ENCODE assay signal across 10 cellular contexts in genomic region chr1:89271616-89272015, GRCh38. TPM values are rescaled to one million over a fixed set of nuclear protein-coding genes. Genes with fewer than 3 reads are reported as not detected.
DNase-seq lines count a peak whose midpoint lies in the region; ATAC-seq and TF ChIP-seq lines count a peak whose summit lies in the region.
"Had no signal": no experiment of that assay in that cellular context is flagged by ENCODE, and none has a peak within 500 bp of the region (broad histone marks: within the 10 kb centered on the region; RNA-seq: fewer than 3 reads in every experiment).

No MANE protein-coding gene starts in this region.

- peaks cover 70% of the 10 kb centered on the region for H3K4me1 ChIP-seq in DND-41 (ENCODE audit: insufficient read depth, low read length)
- peaks cover 6% of the 10 kb centered on the region for H3K4me1 ChIP-seq in mammary epithelial cell (ENCODE audit: insufficient read depth, low read length)

- peak overlapping the region in 2 of 6 donors; percentile 9 to 89 for H3K27ac Mint-ChIP-seq in naive B cell

- dilution Hi-C loops in mammary epithelial cell (cut with HindIII; ENCODE audit: low sequenced_read_pairs): no loop called here

- DNase-seq in DND-41: no peak
- peak; percentile 83 for DNase-seq in M059J (ENCODE audit: low read depth)
- DNase-seq in mammary epithelial cell: peak; percentile 73
- DNase-seq in naive B cell: no peak
- no peak for DNase-seq in NCI-H1417 treated with DMSO at 0.1 percent for 48 hours (lab: John Stamatoyannopoulos, UW)
- no peak for DNase-seq in HT-29 (ENCODE audit: low spot score)
- DNase-seq: stimulated activated CD8-positive, alpha-beta memory T cell treated with anti-CD3 and anti-CD28 coated beads, Interleukin-4, amount 100 ng/mL, for 48 hours had no signal

- H3K36me3 ChIP-seq in DND-41 (ENCODE audit: insufficient read depth, low read length) (peaks cover 45% of the 10 kb centered on the region), mammary epithelial cell (ENCODE audit: insufficient read depth, low read length) (no peaks in the 10 kb centered on the region)
- H3K36me3 ChIP-seq: cardiac muscle cell had no signal

- 0% methylated on average over 1 of the region's 1 CpG for WGBS in mammary epithelial cell (ENCODE audit: low coverage, missing lambda C conversion rate)

- H3K27ac ChIP-seq in DND-41 (ENCODE audit: low read length): peak overlapping the region; percentile 87
- no peak overlapping the region for H3K27ac ChIP-seq in mammary epithelial cell (ENCODE audit: insufficient read depth, low read depth, low read length)
- H3K27ac ChIP-seq: cardiac muscle cell had no signal

- CTCF ChIA-PET in mammary epithelial cell (lab: Charles Lee; ENCODE audit: low non-redundant PET): no interaction called here

- H4K20me1 ChIP-seq in DND-41 (ENCODE audit: insufficient read depth, low read length) (no peaks in the 10 kb centered on the region; the same call in 1 of the 2 replicates), mammary epithelial cell (ENCODE audit: insufficient read depth, low read length) (no peaks in the 10 kb centered on the region)

- H3K36me3 Mint-ChIP-seq in naive B cell: peaks cover 10 to 14% of the 10 kb centered on the region in 2 donors

- peaks cover 31 to 54% (median 33%) of the 10 kb centered on the region in 3 donors for H3K4me1 Mint-ChIP-seq in naive B cell

- intact Hi-C loops in mammary epithelial cell (cut with micrococcal nuclease): loop anchor here (10.0 kb wide), 1 partner anchor 83 kb away; no protein-coding TSS in a partner anchor

- ATAC-seq in DND-41 (ENCODE audit: insufficient read depth, low read depth): peak; percentile 17; the same call in 1 of the 3 replicates
- ATAC-seq in naive B cell (ENCODE audit: low read depth in 2 of 2): no peak
- no peak for ATAC-seq in GM18861 (IDR thresholded peaks at IDR 0.05; ENCODE audit: unreplicated experiment)
- ATAC-seq in GM21390 (IDR thresholded peaks at IDR 0.05; ENCODE audit: unreplicated experiment): no peak

- peak overlapping the region; percentile 94 to 99 (median 98) for H3K4me3 Mint-ChIP-seq in naive B cell

- peaks cover 0 to 6% (median 3%) of the 10 kb centered on the region in 7 donors for H3K9me3 Mint-ChIP-seq in naive B cell

- in situ Hi-C loops in mammary epithelial cell (cut with MboI; ENCODE audit: low sequenced_read_pairs in 2 of 2): no loop called here

- H2AFZ ChIP-seq in DND-41 (ENCODE audit: low read depth, low read length): no peak overlapping the region; the same call in 1 of the 2 replicates
- H2AFZ ChIP-seq in mammary epithelial cell (ENCODE audit: low read depth, low read length): no peak overlapping the region

- H3K4me3 ChIP-seq in DND-41 (ENCODE audit: low read depth in 1 of 2, low read length in 2 of 2) (peak overlapping the region; percentile 61 to 69), mammary epithelial cell (replicated peaks in 1 of 3; ENCODE audit: insufficient read depth in 1 of 3, low read depth in 2 of 3, low read length in 3 of 3) (no peak overlapping the region)
- H3K4me3 ChIP-seq: cardiac muscle cell had no signal

- H3K9ac ChIP-seq in DND-41 (ENCODE audit: low read depth, low read length): peak overlapping the region; percentile 66
- H3K9ac ChIP-seq in mammary epithelial cell (ENCODE audit: insufficient read depth, low read length): no peak overlapping the region

- peaks cover 67% of the 10 kb centered on the region for H3K79me2 ChIP-seq in DND-41 (ENCODE audit: insufficient read depth, low read length)
- no peaks in the 10 kb centered on the region for H3K79me2 ChIP-seq in mammary epithelial cell (ENCODE audit: insufficient read depth, low read length)

- H3K27me3 Mint-ChIP-seq in naive B cell: no peaks in the 10 kb centered on the region

- H3K4me2 ChIP-seq in DND-41 (ENCODE audit: insufficient read depth, low read length) (peak overlapping the region; percentile 88), mammary epithelial cell (ENCODE audit: insufficient read depth, low read depth, low read length) (no peak overlapping the region)

- H3K9me3 ChIP-seq in DND-41 (ENCODE audit: insufficient read depth, low read length, severe bottlenecking): peaks cover 2% of the 10 kb centered on the region
- H3K9me3 ChIP-seq in mammary epithelial cell (replicated peaks; ENCODE audit: insufficient read depth, low read length): no peaks in the 10 kb centered on the region

- TF ChIP-seq CTCF in DND-41 (IDR thresholded peaks at IDR 0.05; ENCODE audit: borderline replicate concordance, extremely low read depth, low read length, poor library complexity, severe bottlenecking) (no peak), mammary epithelial cell (conservative IDR thresholded peaks at IDR 0.05 in 1 of 2, IDR thresholded peaks at IDR 0.05 in 1 of 2; ENCODE audit: extremely low read depth in 1 of 2, insufficient read depth in 1 of 2, low read depth in 1 of 2, low read length in 2 of 2) (no peak)

- H3K27me3 ChIP-seq in DND-41 (ENCODE audit: insufficient read depth, low read length, poor library complexity): no peaks in the 10 kb centered on the region
- no peaks in the 10 kb centered on the region for H3K27me3 ChIP-seq in mammary epithelial cell (ENCODE audit: insufficient read depth, low read length)
- H3K27me3 ChIP-seq: cardiac muscle cell had no signal

- BruUV-seq in mammary epithelial cell (replicated peaks; lab: Mats Ljungman, UMichigan): no TSS peak

RNA-seq across cellular contexts. Expression of gene GBP5, which starts 1.0 kb away (rescaled TPM):
- total RNA-seq in M059J (2014; rRNA removed; shearing (Covaris generic)): 4.8 and 11.4 TPM in 2 replicates
- not detected for total RNA-seq in mammary epithelial cell
- polyA plus RNA-seq in mammary epithelial cell: not detected
- polyA minus RNA-seq in mammary epithelial cell: not detected
- polyA plus RNA-seq in naive B cell (ENCODE audit: low read depth in 6 of 6): 10 to 100 TPM in 2 of 6 donors, 1 to 10 TPM in 4; 2.6 to 22.4 (median 8.9) TPM
- 0.03 TPM in 1 of 2 replicates, not detected in the other for total RNA-seq in HT-29 (2014; rRNA removed; shearing (Covaris generic))

Comparison
In these comparisons a context has a peak if more than half of its experiments do, and no peak if none do; other contexts are left out.
1. DNase-seq: peak in M059J (single experiment) and mammary epithelial cell (single experiment); none in DND-41 (single experiment), naive B cell (single experiment), NCI-H1417 treated with DMSO at 0.1 percent for 48 hours (single experiment) and HT-29 (single experiment).
2. H3K4me3 ChIP-seq: peak in DND-41 (2 of 2); none in mammary epithelial cell (0 of 3).